ENCODE assay signal across 9 cellular contexts in the genomic region with DNA sequence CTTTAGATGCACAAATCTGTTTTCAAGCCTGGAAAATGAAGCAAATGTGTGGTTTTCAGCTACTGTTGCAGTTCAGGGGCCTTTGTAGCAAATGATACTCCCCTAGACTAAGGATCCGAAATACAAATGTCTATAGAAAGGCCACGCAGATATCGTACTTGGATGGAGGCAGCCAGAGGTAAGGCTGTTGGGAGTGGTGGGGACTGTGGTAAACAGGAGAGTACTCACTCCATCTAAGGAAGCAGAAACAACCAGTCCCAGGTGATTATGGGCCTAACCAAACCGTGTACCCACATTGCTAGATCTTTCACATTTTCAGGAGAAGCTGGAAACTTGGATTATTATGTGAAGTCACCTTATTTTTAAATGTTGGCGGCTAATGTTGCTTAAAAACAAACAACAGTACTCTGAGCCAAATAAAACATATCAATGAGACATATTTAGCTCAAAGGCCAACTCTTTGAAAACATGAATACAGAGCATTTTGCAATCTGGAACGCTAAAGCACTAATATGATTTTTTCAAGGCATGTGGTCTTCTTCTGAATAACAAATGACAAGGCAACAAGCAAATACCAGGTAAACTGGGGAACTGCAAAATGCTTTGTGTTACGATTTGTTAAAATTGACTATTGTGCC.
A peak's percentile ranks its signal among the peaks of the same experiment; 100 is the strongest.
DNase-seq lines count a peak whose midpoint lies in the region; ATAC-seq and TF ChIP-seq lines count a peak whose summit lies in the region.
"Had no signal": no experiment of that assay in that cellular context is flagged by ENCODE, and none has a peak within 500 bp of the region (broad histone marks: within the 10 kb centered on the region; RNA-seq: fewer than 3 reads in every experiment).

No MANE protein-coding gene starts in this region.

- peaks cover 8% of the 10 kb centered on the region for H3K4me1 Mint-ChIP-seq in MCF 10A (ENCODE audit: insufficient read depth, unreplicated experiment)
- H3K4me1 Mint-ChIP-seq in activated naive CD8-positive, alpha-beta T cell treated with anti-CD3 and anti-CD28 coated beads, Interleukin-2, amount 10 ng/mL, durations not matched to agents 7 days and 5 days = peaks cover 36% of the 10 kb centered on the region

- WGBS in liver = 52% methylated on average over 7 of the region's 7 CpGs
- WGBS in thyroid gland, 2 donors = 78 to 87% methylated on average over 7 of the region's 7 CpGs

- no peaks in the 10 kb centered on the region for H3K36me3 Mint-ChIP-seq in MCF 10A (ENCODE audit: insufficient read depth, unreplicated experiment)
- H3K36me3 Mint-ChIP-seq in activated naive CD8-positive, alpha-beta T cell treated with anti-CD3 and anti-CD28 coated beads, Interleukin-2, amount 10 ng/mL, durations not matched to agents 7 days and 5 days = no peaks in the 10 kb centered on the region

- H3K4me1 ChIP-seq in breast epithelium (no peaks in the 10 kb centered on the region), liver (ENCODE audit: control insufficient read depth in 4 of 4, insufficient read depth in 4 of 4, low read length in 3 of 4) (peaks cover 0 to 19% (median 16%) of the 10 kb centered on the region in 4 donors), thyroid gland (peaks cover 18 to 23% of the 10 kb centered on the region in 2 donors)

- intact Hi-C loops in MCF 10A (cut with micrococcal nuclease) (loop anchor here (2.0 kb wide), 1 partner anchor 221 kb away; a partner anchor contains a TSS), breast epithelium (cut with DNase I; ENCODE audit: low total_unique reads) (loop anchor here (5.0 kb wide), 1 partner anchor 114 kb away; no protein-coding TSS in a partner anchor), thyroid gland (cut with DNase I) (loop anchor here (2.0 to 10.0 kb wide), 2 partner anchors 131 to 227 kb away; a partner anchor contains a TSS), head of caudate nucleus (cut with DNase I) (loop anchor here (2.0 to 5.0 kb wide), 2 partner anchors 113 to 129 kb away; no protein-coding TSS in a partner anchor)

- no peak for ATAC-seq in activated naive CD8-positive, alpha-beta T cell treated with anti-CD3 and anti-CD28 coated beads, Interleukin-2, amount 10 ng/mL, durations not matched to agents 7 days and 5 days (ENCODE audit: low read depth)
- ATAC-seq in GM19023 (IDR thresholded peaks at IDR 0.05; ENCODE audit: unreplicated experiment) = no peak

- peak in 1 of 2 donors; percentile 23 for TF ChIP-seq RAD21 in liver (IDR thresholded peaks at IDR 0.05)

- CTCF ChIA-PET in MCF 10A (lab: Yijun Ruan, JAX) = interaction anchor here (0.5 to 11.9 kb wide), 39 partner anchors 9 to 895 kb away, joined by 3 to 227 read pairs (median 4); a partner anchor contains a TSS

- H3K4me3 ChIP-seq in breast epithelium (no peak overlapping the region), liver (ENCODE audit: low read depth in 1 of 3, low read length in 3 of 3) (no peak overlapping the region), thyroid gland (replicated peaks in 1 of 3) (no peak overlapping the region)
- H3K4me3 ChIP-seq: lower lobe of right lung had no signal

- H3K36me3 ChIP-seq in breast epithelium (no peaks in the 10 kb centered on the region), liver (ENCODE audit: control insufficient read depth in 4 of 4, insufficient read depth in 3 of 4, low read depth in 1 of 4, low read length in 3 of 4) (no peaks in the 10 kb centered on the region), thyroid gland (no peaks in the 10 kb centered on the region)
- H3K36me3 ChIP-seq: lower lobe of right lung had no signal

- peak overlapping the region; percentile 89 for H3K27ac Mint-ChIP-seq in MCF 10A (ENCODE audit: low read depth, unreplicated experiment)
- peak overlapping the region; percentile 84 for H3K27ac Mint-ChIP-seq in activated naive CD8-positive, alpha-beta T cell treated with anti-CD3 and anti-CD28 coated beads, Interleukin-2, amount 10 ng/mL, durations not matched to agents 7 days and 5 days

- H3K27ac ChIP-seq in breast epithelium (no peak overlapping the region), liver (ENCODE audit: low read depth in 1 of 2, low read length in 2 of 2) (peak overlapping the region; percentile 57 to 73), thyroid gland (peak overlapping the region in 2 of 3 donors; percentile 2 to 4)
- H3K27ac ChIP-seq: lower lobe of right lung had no signal

- no peaks in the 10 kb centered on the region for H3K27me3 Mint-ChIP-seq in MCF 10A (ENCODE audit: insufficient read depth, unreplicated experiment)
- no peaks in the 10 kb centered on the region for H3K27me3 Mint-ChIP-seq in activated naive CD8-positive, alpha-beta T cell treated with anti-CD3 and anti-CD28 coated beads, Interleukin-2, amount 10 ng/mL, durations not matched to agents 7 days and 5 days

- TF ChIP-seq POLR2A in breast epithelium (IDR thresholded peaks at IDR 0.05) (no peak), thyroid gland (IDR thresholded peaks at IDR 0.05) (no peak)

- POLR2A ChIA-PET in MCF 10A (lab: Yijun Ruan, JAX) = interaction anchor here (0.7 to 3.2 kb wide), 6 partner anchors 10 to 922 kb away, joined by 3 to 18 read pairs (median 4); a partner anchor contains a TSS
- POLR2A ChIA-PET in activated naive CD8-positive, alpha-beta T cell treated with anti-CD3 and anti-CD28 coated beads, Interleukin-2, amount 10 ng/mL, durations not matched to agents 7 days and 5 days (lab: Charles Lee) = interaction anchor here (0.5 to 4.4 kb wide), 4 partner anchors 79 to 200 kb away, joined by 5 to 36 read pairs (median 8); a partner anchor contains a TSS

- BruUV-seq in MCF 10A (replicated peaks; lab: Mats Ljungman, UMichigan) = no TSS peak

- no peaks in the 10 kb centered on the region for H3K9me3 Mint-ChIP-seq in MCF 10A (ENCODE audit: unreplicated experiment)
- H3K9me3 Mint-ChIP-seq in activated naive CD8-positive, alpha-beta T cell treated with anti-CD3 and anti-CD28 coated beads, Interleukin-2, amount 10 ng/mL, durations not matched to agents 7 days and 5 days = no peaks in the 10 kb centered on the region

- H3K27me3 ChIP-seq in breast epithelium (no peaks in the 10 kb centered on the region), liver (ENCODE audit: control insufficient read depth in 4 of 4, insufficient read depth in 4 of 4, low read length in 3 of 4) (no peaks in the 10 kb centered on the region), thyroid gland (no peaks in the 10 kb centered on the region)

- DNase-seq in MCF 10A (ENCODE audit: unreplicated experiment) (no peak), breast epithelium (ENCODE audit: low spot score in 2 of 2) (no peak), thyroid gland (no peak), A172 (ENCODE audit: low spot score) (no peak), head of caudate nucleus (no peak)
- no peak for DNase-seq in activated naive CD8-positive, alpha-beta T cell treated with anti-CD3 and anti-CD28 coated beads, Interleukin-2, amount 10 ng/mL, durations not matched to agents 7 days and 5 days

- H3K4me3 Mint-ChIP-seq in MCF 10A (ENCODE audit: unreplicated experiment) = no peak overlapping the region
- H3K4me3 Mint-ChIP-seq in activated naive CD8-positive, alpha-beta T cell treated with anti-CD3 and anti-CD28 coated beads, Interleukin-2, amount 10 ng/mL, durations not matched to agents 7 days and 5 days = peak overlapping the region; percentile 66

- TF ChIP-seq CTCF in MCF 10A (IDR thresholded peaks at IDR 0.05; ENCODE audit: unreplicated experiment) = no peak
- TF ChIP-seq CTCF in breast epithelium (IDR thresholded peaks at IDR 0.05) = no peak
- no peak for TF ChIP-seq CTCF in liver (IDR thresholded peaks at IDR 0.05; ENCODE audit: low read depth, low read length, missing input control)
- TF ChIP-seq CTCF in thyroid gland (IDR thresholded peaks at IDR 0.05) = no peak

- H3K9me3 ChIP-seq in breast epithelium (no peaks in the 10 kb centered on the region), liver (ENCODE audit: control insufficient read depth in 4 of 4, low read length in 3 of 4) (no peaks in the 10 kb centered on the region), thyroid gland (no peaks in the 10 kb centered on the region)
- H3K9me3 ChIP-seq: lower lobe of right lung had no signal

- H3K9ac ChIP-seq in liver (ENCODE audit: low read depth in 1 of 2, low read length in 2 of 2) = peak overlapping the region in 1 of 2 donors; percentile 1

TF ChIP-seq in liver, 16 proteins besides CTCF, POLR2A, EP300 and RAD21:
- TF ChIP-seq RXRA (IDR thresholded peaks at IDR 0.05) (peak in 1 of 2 donors; percentile 12), HNF4A (conservative IDR thresholded peaks at IDR 0.05) (peak; percentile 43 to 46), EGR1 (IDR thresholded peaks at IDR 0.05; ENCODE audit: low read depth in 2 of 2) (no peak), JUND (IDR thresholded peaks at IDR 0.05) (peak in 1 of 2 donors; percentile 18)
TF ChIP-seq in liver: peak in this region for 3.

Comparison
In these comparisons a context has a peak if more than half of its experiments do, and no peak if none do; other contexts are left out.
1. H3K27ac ChIP-seq: peak in liver (2 of 2) and thyroid gland (2 of 3); none in breast epithelium (0 of 2).